Comparison of ENCODE assay signal across 8 cellular contexts in genomic region chr10:68600041-68600778, GRCh38. TPM values are rescaled to one million over a fixed set of nuclear protein-coding genes. Genes with fewer than 3 reads are reported as not detected.
DNase-seq lines count a peak whose midpoint lies in the region; ATAC-seq, FAIRE-seq and TF ChIP-seq lines count a peak whose summit lies in the region.

No MANE protein-coding gene starts in this region.

- TF ChIP-seq RAD21 in HepG2 (CRISPR knock-in tag; IDR thresholded peaks at IDR 0.05): no peak

- POLR2A ChIA-PET in HepG2 (lab: Yijun Ruan, JAX): interaction anchor here (0.6 to 4.5 kb wide), 11 partner anchors 9 to 121 kb away, joined by 3 to 93 read pairs (median 4); partner anchors contain the start of genes CCAR1 and TET1

- peak overlapping the region; percentile 46 for H3K9ac ChIP-seq in HepG2 (ENCODE audit: insufficient read depth, low read depth, low read length)

- peaks cover 30% of the 10 kb centered on the region for H3K79me2 ChIP-seq in HepG2 (ENCODE audit: insufficient read depth, low read length)

- H3K27ac ChIP-seq in dorsolateral prefrontal cortex (peak overlapping the region; percentile 18 to 96 (median 88)), HepG2 (ENCODE audit: extremely low read length, insufficient read depth, low read length) (peak overlapping the region; percentile 81)

- H3K4me3 ChIP-seq in AG10803 (ENCODE audit: low read length) (peak overlapping the region; percentile 59), dorsolateral prefrontal cortex (peak overlapping the region; percentile 38 to 78 (median 62)), HepG2 (replicated peaks in 1 of 3; ENCODE audit: insufficient read depth in 1 of 3, low read depth in 2 of 3, low read length in 3 of 3) (peak overlapping the region; percentile 39 to 76 (median 58))

- intact Hi-C loops in dorsolateral prefrontal cortex (cut with DNase I) (loop anchor here in 1 of 2 donors (2.0 to 5.0 kb wide), 3 partner anchors 38 to 121 kb away; partner anchors contain the start of genes CCAR1, SLC25A16 and TET1), HepG2 (cut with micrococcal nuclease; ENCODE audit: unreplicated experiment) (loop anchor here (1.0 to 10.0 kb wide), 2 partner anchors 40 to 95 kb away; partner anchors contain the start of gene TET1)

- in situ Hi-C loops in HepG2 (cut with HindIII; ENCODE audit: extremely low pct_ligation_motif_present, low pct_unique_long_range_greater_than_20kb): loop anchor here (5.0 kb wide), 1 partner anchor 38 kb away; the partner anchor contains the start of gene TET1

- peak; percentile 96 for FAIRE-seq in HepG2 (lab: Jason Lieb, UNC)

- CTCF ChIA-PET in HepG2 (lab: Yijun Ruan, JAX; ENCODE audit: low intra/inter-chr PET ratio, low total read pairs): no interaction called here

- TF ChIP-seq POLR2A in HepG2 (IDR thresholded peaks at IDR 0.05; ENCODE audit: insufficient read depth in 1 of 2, low read depth in 2 of 2, low read length in 2 of 2): peak; percentile 41 to 50; a peak in 3 of 4 replicates

- ATAC-seq in GM19025 (IDR thresholded peaks at IDR 0.05; ENCODE audit: low read depth, unreplicated experiment) (peak; percentile 88), HG03196 (IDR thresholded peaks at IDR 0.05; ENCODE audit: unreplicated experiment) (peak; percentile 73), HepG2 (peak; percentile 97)

- no peak overlapping the region for H2AFZ ChIP-seq in HepG2 (ENCODE audit: low read length)

- no peaks in the 10 kb centered on the region for H3K9me3 ChIP-seq in HepG2 (ENCODE audit: low read length)

- TF ChIP-seq EP300 in HepG2 (IDR thresholded peaks at IDR 0.05; ENCODE audit: low read depth in 2 of 2, low read length in 2 of 2) (peak in 1 of 2 experiments; percentile 49; a peak in 2 of 4 replicates), HepG2 (CRISPR knock-in tag; IDR thresholded peaks at IDR 0.05; ENCODE audit: borderline replicate concordance) (0 out of 2 replicates have a peak, but pooled peaks have one; percentile 18)

- H4K20me1 ChIP-seq in HepG2 (ENCODE audit: insufficient read depth, low read length): no peaks in the 10 kb centered on the region

- peak; percentile 83 for DNase-seq in AG10803 (ENCODE audit: low read depth)
- DNase-seq in NCI-H345 treated with DMSO at 0.1 percent for 48 hours (lab: John Stamatoyannopoulos, UW; ENCODE audit: unreplicated experiment): peak; percentile 83
- peak; percentile 64 for DNase-seq in activated CD4-positive, alpha-beta T cell treated with anti-CD3 and anti-CD28 coated beads for 48 hours
- DNase-seq in dorsolateral prefrontal cortex: peak; percentile 60 to 93 (median 86)
- DNase-seq in HepG2 (ENCODE audit: low spot score): peak; percentile 95
- DNase-seq in stimulated activated CD4-positive, alpha-beta T cell treated with anti-CD3 and anti-CD28 coated beads, Interleukin-4, amount 100 ng/mL, for 24 hours: peak; percentile 40

- H3K36me3 ChIP-seq in HepG2 (replicated peaks in 1 of 2; ENCODE audit: control insufficient read depth in 1 of 2, insufficient read depth in 2 of 2, low read length in 2 of 2): peaks cover 3% of the 10 kb centered on the region in 2 experiments; a peak in 4 of 5 replicates

- no TSS peak for BruUV-seq in HepG2 (replicated peaks; lab: Mats Ljungman, UMichigan)

- under 1% methylated on average over 9 of the region's 17 CpGs for WGBS in HepG2 (ENCODE audit: low lambda C conversion rate)

- peaks cover 72% of the 10 kb centered on the region for H3K4me1 ChIP-seq in HepG2 (ENCODE audit: insufficient read depth, low read length)

- H3K27me3 ChIP-seq in dorsolateral prefrontal cortex (no peaks in the 10 kb centered on the region), HepG2 (ENCODE audit: control insufficient read depth in 1 of 2, insufficient read depth in 2 of 2, low read length in 2 of 2) (no peaks in the 10 kb centered on the region)

- peak overlapping the region; percentile 95 for H3K4me2 ChIP-seq in HepG2 (ENCODE audit: low read depth, low read length)

- TF ChIP-seq CTCF in AG10803 (conservative IDR thresholded peaks at IDR 0.05; ENCODE audit: low read length) (no peak), dorsolateral prefrontal cortex (IDR thresholded peaks at IDR 0.05 in 54 of 56, conservative IDR thresholded peaks at IDR 0.05 in 2 of 56; ENCODE audit: low read depth in 1 of 56, partially characterized antibody in 56 of 56) (peak in 11 of 56 donors; percentile 5 to 38 (median 13)), HepG2 (CRISPR knock-in tag; IDR thresholded peaks at IDR 0.05) (peak; percentile 17; the same call in 1 of the 2 replicates)

TF ChIP-seq in HepG2, 621 proteins besides CTCF, POLR2A, EP300 and RAD21 (continues in another document):
- TF ChIP-seq NFE2L2 (IDR thresholded peaks at IDR 0.05; ENCODE audit: low read length): no peak
- no peak for TF ChIP-seq ZNF207 (IDR thresholded peaks at IDR 0.05; ENCODE audit: borderline replicate concordance)
- no peak for TF ChIP-seq NBN (conservative IDR thresholded peaks at IDR 0.05)
- TF ChIP-seq THRA (CRISPR knock-in tag; IDR thresholded peaks at IDR 0.05; ENCODE audit: borderline replicate concordance): peak; percentile 90
- peak; percentile 83 for TF ChIP-seq PATZ1 (CRISPR knock-in tag; IDR thresholded peaks at IDR 0.05)
- TF ChIP-seq ZSCAN9 (CRISPR knock-in tag; IDR thresholded peaks at IDR 0.05; ENCODE audit: borderline replicate concordance): 0 out of 2 replicates have a peak, but pooled peaks have one; percentile 27
- TF ChIP-seq PITX1 (CRISPR knock-in tag; IDR thresholded peaks at IDR 0.05): peak; percentile 93
- TF ChIP-seq ATF2 (CRISPR knock-in tag; IDR thresholded peaks at IDR 0.05): peak; percentile 67; the same call in 1 of the 2 replicates
- TF ChIP-seq FOSL2 (CRISPR knock-in tag; IDR thresholded peaks at IDR 0.05): peak; percentile 58
- no peak for TF ChIP-seq SCMH1 (CRISPR knock-in tag; IDR thresholded peaks at IDR 0.05; ENCODE audit: borderline replicate concordance)
- TF ChIP-seq MTA3 (CRISPR knock-in tag; IDR thresholded peaks at IDR 0.05): no peak

RNA-seq across cellular contexts. Expression of gene TET1, which starts 40.1 kb away (rescaled TPM):
- 1 to 10 TPM; 4.6 to 9.9 (median 7.4) TPM for total RNA-seq in dorsolateral prefrontal cortex
- 7.3 and 10.6 TPM in 2 replicates for total RNA-seq in HepG2 (2016; rRNA removed; fragmentation: Illumina TruSeq; extraction: Trizol)
- 3.8 and 4.4 TPM in 2 replicates for total RNA-seq in HepG2 (2016; cell fraction: cytosol; rRNA removed; fragmentation: Illumina TruSeq; extraction: Trizol; ENCODE audit: low read depth)
- 7.1 and 9.6 TPM in 2 replicates for total RNA-seq in HepG2 (2016; cell fraction: insoluble cytoplasmic fraction; rRNA removed; fragmentation: Illumina TruSeq; extraction: Trizol)
- 8.1 and 9.5 TPM in 2 replicates for total RNA-seq in HepG2 (2016; cell fraction: membrane; rRNA removed; fragmentation: Illumina TruSeq; extraction: Trizol)
- 9.9 and 12.1 TPM in 2 replicates for total RNA-seq in HepG2 (2016; cell fraction: nucleus; rRNA removed; fragmentation: Illumina TruSeq; extraction: Trizol)
- polyA plus RNA-seq in HepG2 (2011; rRNA removed): 4.7 and 6.9 TPM in 2 replicates
- 2.9 and 3.5 TPM in 2 replicates for polyA plus RNA-seq in HepG2 (2011; cell fraction: cytosol; rRNA removed)
- polyA plus RNA-seq in HepG2 (2011; cell fraction: nucleus; rRNA removed): 4.1 and 4.6 TPM in 2 replicates
- polyA plus RNA-seq in HepG2 (2012): 4.5 and 7.0 TPM in 2 replicates
- polyA plus RNA-seq in HepG2 (2016; cell fraction: cytosol; fragmentation: Illumina TruSeq; extraction: Trizol; ENCODE audit: low read depth): 0.29 and 0.33 TPM in 2 replicates
- polyA plus RNA-seq in HepG2 (2016; cell fraction: insoluble cytoplasmic fraction; fragmentation: Illumina TruSeq; extraction: Trizol; ENCODE audit: low read depth): 6.2 and 6.4 TPM in 2 replicates
- 1.1 and 1.2 TPM in 2 replicates for polyA plus RNA-seq in HepG2 (2016; cell fraction: membrane; fragmentation: Illumina TruSeq; extraction: Trizol; ENCODE audit: low read depth)
- 5.5 and 5.9 TPM in 2 replicates for polyA plus RNA-seq in HepG2 (2016; cell fraction: nucleus; fragmentation: Illumina TruSeq; extraction: Trizol; ENCODE audit: insufficient read depth, low read depth)
- 0.07 and 21.8 TPM in 2 replicates for polyA minus RNA-seq in HepG2 (2011; rRNA and poly(A)+ RNA removed; ENCODE audit: low replicate concordance)
- 18.3 and 21.8 TPM in 2 replicates for polyA minus RNA-seq in HepG2 (2011; cell fraction: cytosol; rRNA and poly(A)+ RNA removed)
- 44.1 and 46.4 TPM in 2 replicates for polyA minus RNA-seq in HepG2 (2011; cell fraction: nucleus; rRNA and poly(A)+ RNA removed)

Comparison
In these comparisons a context has a peak if more than half of its experiments do, and no peak if none do; other contexts are left out.
1. Peak in every context shown above with its lines: DNase-seq, ATAC-seq, H3K4me3 ChIP-seq and H3K27ac ChIP-seq.
2. DNase-seq: peak in every context shown above with its lines; median percentile 95 in HepG2; 86 in dorsolateral prefrontal cortex; 83 in AG10803; 83 in NCI-H345 treated with DMSO at 0.1 percent for 48 hours; 64 in activated CD4-positive, alpha-beta T cell treated with anti-CD3 and anti-CD28 coated beads for 48 hours; 40 in stimulated activated CD4-positive, alpha-beta T cell treated with anti-CD3 and anti-CD28 coated beads, Interleukin-4, amount 100 ng/mL, for 24 hours.